8 cellular contexts compared by ENCODE assay signal in genomic region chr19:53195265-53195879, GRCh38. TPM values are rescaled to one million over a fixed set of nuclear protein-coding genes. Genes with fewer than 3 reads are reported as not detected.
DNase-seq lines count a peak whose midpoint lies in the region; ATAC-seq, FAIRE-seq and TF ChIP-seq lines count a peak whose summit lies in the region.

No MANE protein-coding gene starts in this region.

- H3K4me1 ChIP-seq in kidney (ENCODE audit: control insufficient read depth in 1 of 2, insufficient read depth in 1 of 2, low read depth in 1 of 2, low read length in 2 of 2) = peaks cover 0 to 4% of the 10 kb centered on the region in 2 donors

- H3K4me3 ChIP-seq in AG04450 (ENCODE audit: low read depth, low read length) = no peak overlapping the region
- H3K4me3 ChIP-seq in cardiac fibroblast (replicated peaks in 1 of 2; ENCODE audit: low read depth in 2 of 2, low read length in 2 of 2) = no peak overlapping the region
- no peak overlapping the region for H3K4me3 ChIP-seq in kidney (ENCODE audit: low read length in 2 of 2)

- TF ChIP-seq CTCF in AG04450 (IDR thresholded peaks at IDR 0.05; ENCODE audit: low read depth, low read length) (peak; percentile 87), cardiac fibroblast (IDR thresholded peaks at IDR 0.05; ENCODE audit: low read depth, low read length) (peak; percentile 93), kidney (IDR thresholded peaks at IDR 0.05; ENCODE audit: borderline replicate concordance, extremely low read depth, insufficient read depth) (peak; percentile 95)

- H3K27ac ChIP-seq in AG04450 (ENCODE audit: low read depth, low read length) (no peak overlapping the region), kidney (ENCODE audit: low read depth in 2 of 2, low read length in 2 of 2) (no peak overlapping the region)

- H3K9me3 ChIP-seq in AG04450 (ENCODE audit: control insufficient read depth, insufficient read depth, low read length) (peaks cover 62% of the 10 kb centered on the region), kidney (ENCODE audit: control insufficient read depth in 1 of 2, low read length in 2 of 2) (peaks cover 0 to 12% of the 10 kb centered on the region in 2 donors)

- no peaks in the 10 kb centered on the region for H3K36me3 ChIP-seq in kidney (ENCODE audit: control insufficient read depth in 1 of 2, insufficient read depth in 2 of 2, low read length in 2 of 2)

- peak; percentile 91 for FAIRE-seq in kidney (lab: Jason Lieb, UNC)

- intact Hi-C loops in kidney (cut with DNase I) = no loop called here

- no peaks in the 10 kb centered on the region for H3K27me3 ChIP-seq in AG04450 (ENCODE audit: control insufficient read depth, insufficient read depth, low read length)

- no peak for ATAC-seq in HG02588 (IDR thresholded peaks at IDR 0.05; ENCODE audit: unreplicated experiment)

- H3K9ac ChIP-seq in kidney (ENCODE audit: low read length in 2 of 2) = no peak overlapping the region

- CTCF ChIA-PET in AG04450 (lab: Charles Lee) = interaction anchor here (0.5 to 2.0 kb wide), 16 partner anchors 11 to 598 kb away, joined by 3 to 10 read pairs (median 4); no protein-coding TSS in a partner anchor

- peak; percentile 43 for DNase-seq in AG04450 (ENCODE audit: low read depth, low spot score)
- peak; percentile 20 for DNase-seq in GOT3 (lab: John Stamatoyannopoulos, UW)
- DNase-seq in NCI-H345 (lab: John Stamatoyannopoulos, UW) = peak; percentile 81
- DNase-seq in activated CD4-positive, CD25-positive, alpha-beta regulatory T cell treated with anti-CD3 and anti-CD28 coated beads, Interleukin-2, amount 50 U/mL, for 16 hours (ENCODE audit: low read depth, low spot score) = peak; percentile 48
- peak; percentile 88 to 89 for DNase-seq in cardiac fibroblast (ENCODE audit: low read depth in 2 of 2)
- no peak for DNase-seq in kidney
- DNase-seq in stimulated activated CD4-positive, alpha-beta T cell treated with anti-CD3 and anti-CD28 coated beads, Interleukin-1b, Interleukin-23, amount 100 ng/mL, for 48 hours = peak; percentile 66

- POLR2A ChIA-PET in AG04450 (lab: Yijun Ruan, JAX) = interaction anchor here (0.6 kb wide), 1 partner anchor 1006 kb away, joined by 3 read pairs; no protein-coding TSS in a partner anchor

RNA-seq across cellular contexts. Expression of gene ZNF665, which starts 2.2 kb away (rescaled TPM):
- polyA plus RNA-seq in AG04450 (2011; rRNA removed) (3.2 and 4.1 TPM in 2 replicates), kidney (ENCODE audit: insufficient read depth, low read depth, low replicate concordance) (2.2 TPM)
- 1.6 and 4.0 TPM in 2 replicates for polyA minus RNA-seq in AG04450 (2011; rRNA and poly(A)+ RNA removed)
- total RNA-seq in kidney = 5.4 TPM

RNA-seq across cellular contexts. Expression of gene ZNF347, which starts 36.5 kb away (rescaled TPM):
- polyA plus RNA-seq in AG04450 (2011; rRNA removed) (5.8 and 6.6 TPM in 2 replicates), kidney (ENCODE audit: insufficient read depth, low read depth, low replicate concordance) (2.3 TPM)
- 5.7 and 10.8 TPM in 2 replicates for polyA minus RNA-seq in AG04450 (2011; rRNA and poly(A)+ RNA removed)
- total RNA-seq in kidney = 17.6 TPM

RNA-seq across cellular contexts. Expression of gene ZNF677, which starts 59.3 kb away (rescaled TPM):
- polyA plus RNA-seq in AG04450 (2011; rRNA removed) (24.3 and 32.6 TPM in 2 replicates), kidney (ENCODE audit: insufficient read depth, low read depth, low replicate concordance) (6.5 TPM)
- polyA minus RNA-seq in AG04450 (2011; rRNA and poly(A)+ RNA removed) = 13.9 and 18.6 TPM in 2 replicates
- 24.3 TPM for total RNA-seq in kidney
